In the genomic region with DNA sequence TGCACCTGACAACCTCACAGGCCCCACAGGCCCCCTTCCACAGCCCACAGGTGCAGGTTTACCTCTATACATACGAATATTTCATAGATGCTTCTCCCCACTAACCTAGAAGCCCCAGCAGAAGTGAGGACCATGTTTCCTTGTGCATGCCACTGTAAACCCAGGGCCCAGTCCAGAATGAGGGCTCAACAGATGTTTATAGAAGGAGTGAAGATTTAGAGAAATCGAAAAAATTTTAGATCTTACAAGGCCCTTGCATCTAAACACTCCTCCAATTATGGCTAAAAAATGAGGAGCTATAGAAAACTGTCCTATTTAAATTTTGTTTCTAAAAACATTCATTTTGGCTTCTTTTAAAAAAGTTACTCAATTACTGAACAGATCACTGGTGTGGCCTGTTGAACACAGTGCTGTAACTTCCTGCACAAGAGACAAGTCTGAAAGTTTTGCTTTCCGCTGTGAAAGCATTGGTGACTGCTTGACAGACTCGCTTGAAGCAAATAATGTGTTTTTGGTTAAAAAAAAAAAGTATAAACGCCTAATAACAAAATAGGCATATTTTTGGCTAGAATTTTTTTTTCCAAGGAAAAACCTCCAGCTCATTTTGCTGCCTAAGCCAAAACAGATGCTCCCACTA, we compare ENCODE assay signal across 8 cellular contexts. TPM values are rescaled to one million over a fixed set of nuclear protein-coding genes. Genes with fewer than 3 reads are reported as not detected.
DNase-seq lines count a peak whose midpoint lies in the region; ATAC-seq and TF ChIP-seq lines count a peak whose summit lies in the region.

No MANE protein-coding gene starts in this region.

- H3K36me3 Mint-ChIP-seq in T-helper 17 cell (ENCODE audit: low read depth): no peaks in the 10 kb centered on the region

- peak overlapping the region; percentile 84 for H3K27ac Mint-ChIP-seq in T-helper 17 cell

- peak overlapping the region; percentile 86 for H3K4me3 ChIP-seq in fibroblast of the aortic adventitia (ENCODE audit: low read depth, low read length)
- peak overlapping the region; percentile 76 for H3K4me3 ChIP-seq in skeletal muscle cell (ENCODE audit: low read depth, low read length)

- in situ Hi-C loops in ACHN (cut with HindIII; ENCODE audit: low pct_ligation_motif_present, low pct_unique_long_range_greater_than_20kb, low sequenced_read_pairs): no loop called here

- TF ChIP-seq CTCF in fibroblast of the aortic adventitia (IDR thresholded peaks at IDR 0.05; ENCODE audit: insufficient read depth, low read length): no peak

- peaks cover 42% of the 10 kb centered on the region for H3K4me1 Mint-ChIP-seq in T-helper 17 cell

- no peak for ATAC-seq in T-helper 17 cell
- ATAC-seq in GM18870 (IDR thresholded peaks at IDR 0.05; ENCODE audit: unreplicated experiment): no peak
- no peak for ATAC-seq in GM21515 (IDR thresholded peaks at IDR 0.05; ENCODE audit: unreplicated experiment)

- peak overlapping the region; percentile 88 for H3K4me3 Mint-ChIP-seq in T-helper 17 cell

- no peaks in the 10 kb centered on the region for H3K9me3 ChIP-seq in T-helper 17 cell (ENCODE audit: control insufficient read depth, low read length, poor library complexity, severe bottlenecking)

- H3K27me3 Mint-ChIP-seq in T-helper 17 cell: no peaks in the 10 kb centered on the region

- DNase-seq in ACHN (peak; percentile 24), GM19238 (ENCODE audit: insufficient read length, low spot score) (peak; percentile 42), T-helper 17 cell (no peak), fibroblast of the aortic adventitia (ENCODE audit: low read depth) (peak; percentile 42), skeletal muscle cell (ENCODE audit: low read depth) (no peak), SHP77 (lab: John Stamatoyannopoulos, UW) (no peak)

RNA-seq across cellular contexts. Expression of a gene that starts 1.2 kb away (rescaled TPM):
- total RNA-seq in T-helper 17 cell (10 to 100 TPM; 12.9 to 19.2 TPM), fibroblast of the aortic adventitia (ENCODE audit: low replicate concordance) (13.1 and 16.8 TPM in 2 replicates)

RNA-seq across cellular contexts. Expression of a gene that starts 49.2 kb away (rescaled TPM):
- total RNA-seq in T-helper 17 cell (10 to 100 TPM; 26.0 to 35.9 TPM), fibroblast of the aortic adventitia (ENCODE audit: low replicate concordance) (25.2 and 46.1 TPM in 2 replicates)

Comparison
In these comparisons a context has a peak if more than half of its experiments do, and no peak if none do; other contexts are left out.
1. DNase-seq: peak in ACHN (single experiment), GM19238 (single experiment) and fibroblast of the aortic adventitia (single experiment); none in T-helper 17 cell (0 of 3), skeletal muscle cell (single experiment) and SHP77 (0 of 2).